ENCODE assay signal across 2 cellular contexts in genomic region chr1:170675825-170676224, GRCh38.
TF ChIP-seq lines count a peak whose summit lies in the region.

No MANE protein-coding gene starts in this region.

TF ChIP-seq in IMR-90, 13 proteins besides CTCF, POLR2A, EP300 and RAD21:
- TF ChIP-seq MAFK (IDR thresholded peaks at IDR 0.05; ENCODE audit: low read depth, low read length) (no peak), MXI1 (IDR thresholded peaks at IDR 0.05; ENCODE audit: borderline replicate concordance, low read depth, low read length) (no peak), RFX5 (IDR thresholded peaks at IDR 0.05; ENCODE audit: low read depth, low read length) (no peak), CEBPB (IDR thresholded peaks at IDR 0.05; ENCODE audit: low read depth, low read length) (no peak), ELK1 (IDR thresholded peaks at IDR 0.05; ENCODE audit: borderline replicate concordance, low read depth, low read length) (no peak), BHLHE40 (IDR thresholded peaks at IDR 0.05; ENCODE audit: low read depth, low read length) (no peak), NFE2L2 (IDR thresholded peaks at IDR 0.05; ENCODE audit: low read depth, low read length) (no peak), USF2 (IDR thresholded peaks at IDR 0.05; ENCODE audit: low read depth, low read length) (no peak), MAZ (IDR thresholded peaks at IDR 0.05; ENCODE audit: borderline replicate concordance, low read depth, low read length) (no peak), SMC3 (IDR thresholded peaks at IDR 0.05; ENCODE audit: low read depth, low read length) (no peak), CHD1 (IDR thresholded peaks at IDR 0.05; ENCODE audit: low read depth, low read length) (no peak), FOS (IDR thresholded peaks at IDR 0.05; ENCODE audit: low read depth, low read length) (no peak)

TF ChIP-seq in GM23338, 12 proteins besides CTCF, POLR2A, EP300 and RAD21:
- no peak for TF ChIP-seq EZH2phosphoT487 (IDR thresholded peaks at IDR 0.05; ENCODE audit: unreplicated experiment)
- no peak for TF ChIP-seq EZH2 (IDR thresholded peaks at IDR 0.05; ENCODE audit: low read depth, unreplicated experiment)
- no peak for TF ChIP-seq STAT1 (IDR thresholded peaks at IDR 0.05; ENCODE audit: unreplicated experiment)
- no peak for TF ChIP-seq ZNF114 (CRISPR knock-in tag; IDR thresholded peaks at IDR 0.05)
- no peak for TF ChIP-seq ZNF462 (CRISPR knock-in tag; IDR thresholded peaks at IDR 0.05)
- TF ChIP-seq JUNB (IDR thresholded peaks at IDR 0.05; ENCODE audit: unreplicated experiment), result no peak
- TF ChIP-seq CREB1 (CRISPR knock-in tag; IDR thresholded peaks at IDR 0.05; ENCODE audit: low read depth), result no peak
- no peak for TF ChIP-seq ZNF331 (CRISPR knock-in tag; IDR thresholded peaks at IDR 0.05; ENCODE audit: low read depth)
- no peak for TF ChIP-seq REST (IDR thresholded peaks at IDR 0.05; ENCODE audit: unreplicated experiment)
